ENCODE assay signal across 6 cellular contexts in the genomic region with DNA sequence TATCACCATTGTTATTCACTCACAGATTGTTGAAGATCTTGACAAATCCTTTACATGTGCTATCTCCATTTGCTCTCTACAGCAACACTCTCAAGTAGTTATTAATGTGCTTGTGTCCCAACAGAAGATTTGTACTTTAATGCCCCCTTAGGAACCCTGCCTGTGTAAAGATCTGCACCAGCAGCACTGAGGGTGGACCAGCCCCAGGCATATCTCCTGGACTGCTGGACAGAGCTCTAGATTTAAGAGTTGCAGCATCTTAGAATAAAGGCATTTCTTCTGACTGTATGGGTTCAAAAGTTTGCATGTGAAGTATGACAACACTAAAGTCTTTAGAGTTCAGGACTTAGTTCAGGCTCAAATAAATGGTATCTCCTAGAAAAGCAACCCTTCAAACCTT.
"Had no signal": no experiment of that assay in that cellular context is flagged by ENCODE, and none has a peak within 500 bp of the region (broad histone marks: within the 10 kb centered on the region; RNA-seq: fewer than 3 reads in every experiment).

No MANE protein-coding gene starts in this region.

- H2AFZ ChIP-seq: GM23248 had no signal

- H3K27ac ChIP-seq: GM23248 had no signal

- H3K9ac ChIP-seq: GM23248 had no signal

- DNase-seq: GM23248, GOT3, H7, HCEC 1CT, IMR-90, KBM-7 had no signal

- H3K4me3 ChIP-seq: GM23248 had no signal
